In the genomic region with DNA sequence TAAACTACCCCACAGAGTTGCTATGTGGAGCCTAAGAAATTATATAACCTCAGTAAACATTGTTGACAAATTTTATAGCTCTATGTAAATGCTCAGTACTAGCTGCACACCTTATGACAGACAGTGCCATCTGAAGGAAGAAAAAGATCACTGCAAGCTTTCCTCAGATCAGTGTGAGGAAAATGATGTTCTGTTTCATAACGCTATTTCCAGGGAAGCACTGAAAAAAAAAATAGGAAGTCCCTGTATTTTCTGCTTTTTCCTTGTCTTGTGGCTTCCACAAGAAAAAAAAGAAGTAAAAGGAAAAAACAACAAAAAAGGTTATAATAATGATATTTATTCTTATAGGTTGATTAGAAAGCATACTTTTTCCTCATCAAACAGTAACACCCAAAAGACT, we compare ENCODE assay signal across 8 cellular contexts. TPM values are rescaled to one million over a fixed set of nuclear protein-coding genes. Genes with fewer than 3 reads are reported as not detected.
DNase-seq lines count a peak whose midpoint lies in the region; ATAC-seq and TF ChIP-seq lines count a peak whose summit lies in the region.

No MANE protein-coding gene starts in this region.

- no peak overlapping the region for H3K27ac ChIP-seq in right lobe of liver

- H3K4me1 Mint-ChIP-seq in MCF 10A (ENCODE audit: insufficient read depth, unreplicated experiment) = no peaks in the 10 kb centered on the region

- peak; percentile 69 for ATAC-seq in Right ventricle myocardium inferior
- peak; percentile 74 for ATAC-seq in HG03045 (IDR thresholded peaks at IDR 0.05; ENCODE audit: unreplicated experiment)
- ATAC-seq in right lobe of liver = peak; percentile 81 to 91 (median 90)

- TF ChIP-seq POLR2A in right lobe of liver (IDR thresholded peaks at IDR 0.05) = no peak

- no peak overlapping the region for H3K27ac Mint-ChIP-seq in MCF 10A (ENCODE audit: low read depth, unreplicated experiment)

- H3K4me3 ChIP-seq in right lobe of liver = no peak overlapping the region
- H3K4me3 ChIP-seq in H7 (ENCODE audit: insufficient read depth, low read depth, low read length) = no peak overlapping the region

- WGBS in right lobe of liver (ENCODE audit: insufficient coverage, low coverage, low lambda C conversion rate, missing lambda C conversion rate) = 0% methylated on average over 1 of the region's 1 CpG

- H3K9me3 Mint-ChIP-seq in MCF 10A (ENCODE audit: unreplicated experiment) = peaks cover 16% of the 10 kb centered on the region

- DNase-seq in Right ventricle myocardium inferior (ENCODE audit: missing footprints) = no peak
- DNase-seq in cardiac septum (ENCODE audit: low spot score) = no peak
- peak; percentile 12 for DNase-seq in NCI-H345 treated with DMSO at 0.1 percent for 48 hours (lab: John Stamatoyannopoulos, UW; ENCODE audit: unreplicated experiment)
- peak; percentile 76 for DNase-seq in MCF 10A (ENCODE audit: unreplicated experiment)
- no peak for DNase-seq in right lobe of liver
- no peak for DNase-seq in central memory CD4-positive, alpha-beta T cell
- no peak for DNase-seq in H7

- H3K9me3 ChIP-seq in right lobe of liver = no peaks in the 10 kb centered on the region

- no TSS peak for BruUV-seq in MCF 10A (replicated peaks; lab: Mats Ljungman, UMichigan)

- H3K36me3 ChIP-seq in right lobe of liver = no peaks in the 10 kb centered on the region
- H3K36me3 ChIP-seq in H7 (replicated peaks; ENCODE audit: control insufficient read depth, insufficient read depth, low read length) = no peaks in the 10 kb centered on the region

- peak; percentile 76 for TF ChIP-seq CTCF in MCF 10A (IDR thresholded peaks at IDR 0.05; ENCODE audit: unreplicated experiment)
- peak; percentile 43 to 64 (median 59) for TF ChIP-seq CTCF in right lobe of liver (IDR thresholded peaks at IDR 0.05)

- POLR2A ChIA-PET in MCF 10A (lab: Yijun Ruan, JAX) = interaction anchor here (0.7 to 3.3 kb wide), 13 partner anchors 9 to 340 kb away, joined by 3 to 14 read pairs (median 4); a partner anchor contains a TSS

- no peaks in the 10 kb centered on the region for H3K27me3 Mint-ChIP-seq in MCF 10A (ENCODE audit: insufficient read depth, unreplicated experiment)

- no peak overlapping the region for H3K4me3 Mint-ChIP-seq in MCF 10A (ENCODE audit: unreplicated experiment)

- H3K27me3 ChIP-seq in right lobe of liver (no peaks in the 10 kb centered on the region), H7 (ENCODE audit: control insufficient read depth, insufficient read depth, low read length) (no peaks in the 10 kb centered on the region)

- intact Hi-C loops in Right ventricle myocardium inferior (cut with DNase I) = no loop called here
- intact Hi-C loops in cardiac septum (cut with DNase I) = no loop called here
- intact Hi-C loops in MCF 10A (cut with micrococcal nuclease) = loop anchor here (1.0 to 2.0 kb wide), 3 partner anchors 60 to 339 kb away; a partner anchor contains a TSS
- intact Hi-C loops in right lobe of liver (cut with DNase I) = no loop called here

- H3K4me1 ChIP-seq in right lobe of liver = peaks cover 0 to 15% (median 7%) of the 10 kb centered on the region in 4 donors

- CTCF ChIA-PET in MCF 10A (lab: Yijun Ruan, JAX) = interaction anchor here (0.5 to 8.1 kb wide), 55 partner anchors 10 to 1451 kb away, joined by 3 to 92 read pairs (median 5); a partner anchor contains a TSS

- H3K36me3 Mint-ChIP-seq in MCF 10A (ENCODE audit: insufficient read depth, unreplicated experiment) = peaks cover 11% of the 10 kb centered on the region

RNA-seq across cellular contexts. Expression of a gene that starts 23.2 kb away (rescaled TPM):
- total RNA-seq in Right ventricle myocardium inferior = 10.6 TPM
- total RNA-seq in cardiac septum = 15.4 TPM
- total RNA-seq in MCF 10A (2022) = 23.9 and 37.4 TPM in 2 replicates
- total RNA-seq in right lobe of liver = 10 to 100 TPM in 5 of 6 experiments, 1 to 10 TPM in 1; 9.0 to 16.6 (median 12.5) TPM
- total RNA-seq in H7 (2014; rRNA removed; shearing (Covaris generic)) = 0.63 and 3.4 TPM in 2 replicates

Comparison
In these comparisons a context has a peak if more than half of its experiments do, and no peak if none do; other contexts are left out.
1. DNase-seq: peak in NCI-H345 treated with DMSO at 0.1 percent for 48 hours (single experiment) and MCF 10A (single experiment); none in Right ventricle myocardium inferior (single experiment), cardiac septum (single experiment), right lobe of liver (0 of 3), central memory CD4-positive, alpha-beta T cell (single experiment) and H7 (single experiment).
2. Peak in every context shown above with its lines, with median percentiles within 50 percentile points of each other: ATAC-seq.